In genomic region chr14:22564463-22564862, GRCh38 we compare ENCODE assay signal across 17 cellular contexts. TPM values are rescaled to one million over a fixed set of nuclear protein-coding genes. Genes with fewer than 3 reads are reported as not detected.
DNase-seq lines count a peak whose midpoint lies in the region; ATAC-seq and TF ChIP-seq lines count a peak whose summit lies in the region.
"Had no signal": no experiment of that assay in that cellular context is flagged by ENCODE, and none has a peak within 500 bp of the region (broad histone marks: within the 10 kb centered on the region; RNA-seq: fewer than 3 reads in every experiment).

No MANE protein-coding gene starts in this region.

- H3K9ac ChIP-seq in SK-N-SH (no peak overlapping the region), mesendoderm (ENCODE audit: low read length) (no peak overlapping the region)

- H3K27ac ChIP-seq in WERI-Rb-1 (peak overlapping the region; percentile 39), esophagus squamous epithelium (peak overlapping the region; percentile 70 to 83 (median 74)), SK-N-SH (ENCODE audit: low read depth in 2 of 2, low read length in 1 of 2) (no peak overlapping the region), mesendoderm (ENCODE audit: low read depth, low read length) (no peak overlapping the region)

- POLR2A ChIA-PET in SK-N-SH (lab: Yijun Ruan, JAX) = no interaction called here

- peak overlapping the region; percentile 29 for H3K4me3 Mint-ChIP-seq in activated T-cell treated with anti-CD3 and anti-CD28 coated beads, Interleukin-2, amount 50 U/mL, for 4 hours
- peak overlapping the region; percentile 56 to 77 for H3K4me3 Mint-ChIP-seq in stimulated activated naive CD8-positive, alpha-beta T cell treated with anti-CD3 and anti-CD28 coated beads, Interleukin-15, amount 100 ng/mL, for 72 hours

- TF ChIP-seq RAD21 in SK-N-SH (IDR thresholded peaks at IDR 0.05; ENCODE audit: low read length) = no peak

- H3K27me3 Mint-ChIP-seq in activated T-cell treated with anti-CD3 and anti-CD28 coated beads, Interleukin-2, amount 50 U/mL, for 4 hours (ENCODE audit: low read depth) = no peaks in the 10 kb centered on the region
- no peaks in the 10 kb centered on the region for H3K27me3 Mint-ChIP-seq in stimulated activated naive CD8-positive, alpha-beta T cell treated with anti-CD3 and anti-CD28 coated beads, Interleukin-15, amount 100 ng/mL, for 72 hours

- H3K4me2 ChIP-seq in SK-N-SH (no peak overlapping the region), mesendoderm (ENCODE audit: low read length) (no peak overlapping the region)

- TF ChIP-seq CTCF in WERI-Rb-1 (IDR thresholded peaks at IDR 0.05; ENCODE audit: low read depth, low read length) = no peak
- no peak for TF ChIP-seq CTCF in esophagus squamous epithelium (IDR thresholded peaks at IDR 0.05)
- TF ChIP-seq CTCF in SK-N-SH (IDR thresholded peaks at IDR 0.05) = no peak

- no peak overlapping the region for H2BK5ac ChIP-seq in mesendoderm (ENCODE audit: low read length)

- peaks cover 12% of the 10 kb centered on the region for H3K36me3 ChIP-seq in WERI-Rb-1
- H3K36me3 ChIP-seq in esophagus squamous epithelium = peaks cover 0 to 23% (median 0%) of the 10 kb centered on the region in 3 donors
- peaks cover 45 to 46% of the 10 kb centered on the region in 2 experiments for H3K36me3 ChIP-seq in SK-N-SH (replicated peaks in 1 of 2; ENCODE audit: control insufficient read depth in 1 of 2, insufficient read depth in 2 of 2, low read length in 1 of 2)
- H3K36me3 ChIP-seq in mesendoderm (ENCODE audit: control insufficient read depth, insufficient read depth, low read length) = peaks cover 1% of the 10 kb centered on the region

- no peak for TF ChIP-seq POLR2A in esophagus squamous epithelium (IDR thresholded peaks at IDR 0.05)

- H3K27ac Mint-ChIP-seq in stimulated activated naive CD8-positive, alpha-beta T cell treated with anti-CD3 and anti-CD28 coated beads, Interleukin-15, amount 100 ng/mL, for 72 hours = peak overlapping the region; percentile 77 to 97

- no peak overlapping the region for H2AFZ ChIP-seq in SK-N-SH (ENCODE audit: low read depth)

- H3K9me2 ChIP-seq in SK-N-SH = no peaks in the 10 kb centered on the region

- peaks cover 5% of the 10 kb centered on the region; the same call in 1 of the 2 replicates for H4K20me1 ChIP-seq in SK-N-SH (ENCODE audit: insufficient read depth)

- H3K4me1 ChIP-seq in esophagus squamous epithelium (peaks cover 42 to 100% (median 74%) of the 10 kb centered on the region in 3 donors), SK-N-SH (ENCODE audit: control insufficient read depth in 1 of 2, insufficient read depth in 2 of 2, low read depth in 1 of 2, low read length in 1 of 2) (peaks cover 0 to 4% of the 10 kb centered on the region in 2 experiments; a peak in 1 of 4 replicates), mesendoderm (ENCODE audit: control insufficient read depth, low read depth, low read length) (peaks cover 6% of the 10 kb centered on the region)

- no peak for TF ChIP-seq EP300 in SK-N-SH (IDR thresholded peaks at IDR 0.05; ENCODE audit: borderline replicate concordance in 1 of 2, low read depth in 1 of 2, low read length in 1 of 2)

- H2BK15ac ChIP-seq in mesendoderm (replicated peaks; ENCODE audit: low read depth) = no peak overlapping the region

- no peak overlapping the region for H3K56ac ChIP-seq in mesendoderm (ENCODE audit: low read length)

- H3K9me3 Mint-ChIP-seq in activated T-cell treated with anti-CD3 and anti-CD28 coated beads, Interleukin-2, amount 50 U/mL, for 4 hours = no peaks in the 10 kb centered on the region
- no peaks in the 10 kb centered on the region for H3K9me3 Mint-ChIP-seq in stimulated activated naive CD8-positive, alpha-beta T cell treated with anti-CD3 and anti-CD28 coated beads, Interleukin-15, amount 100 ng/mL, for 72 hours

- no peak overlapping the region for H4K8ac ChIP-seq in mesendoderm (ENCODE audit: low read depth, low read length)

- no peak for ATAC-seq in activated T-cell treated with anti-CD3 and anti-CD28 coated beads, Interleukin-2, amount 50 U/mL, for 4 hours
- ATAC-seq in stimulated activated naive CD8-positive, alpha-beta T cell treated with anti-CD3 and anti-CD28 coated beads, Interleukin-15, amount 100 ng/mL, for 72 hours = no peak
- ATAC-seq in HG03025 (IDR thresholded peaks at IDR 0.05; ENCODE audit: low FRiP score, unreplicated experiment) = no peak

- WGBS in esophagus squamous epithelium, 2 donors = 23 to 31% methylated on average over 1 of the region's 1 CpG
- 100% methylated on average over 1 of the region's 1 CpG for WGBS in SK-N-SH (ENCODE audit: low lambda C conversion rate)
- no CpG with 5 or more reads among the region's 1 CpG for WGBS in mesendoderm (ENCODE audit: extremely low coverage, insufficient coverage, low lambda C conversion rate)

- H2AK5ac ChIP-seq in mesendoderm (ENCODE audit: low read length) = no peak overlapping the region

- H3K27me3 ChIP-seq in WERI-Rb-1 (ENCODE audit: insufficient read depth, low read depth, severe bottlenecking) = no peaks in the 10 kb centered on the region
- H3K27me3 ChIP-seq in esophagus squamous epithelium = no peaks in the 10 kb centered on the region
- H3K27me3 ChIP-seq in SK-N-SH (ENCODE audit: insufficient read depth) = no peaks in the 10 kb centered on the region
- H3K27me3 ChIP-seq in mesendoderm (ENCODE audit: insufficient read depth, low read length, poor library complexity) = no peaks in the 10 kb centered on the region
- H3K27me3 ChIP-seq: upper lobe of left lung had no signal

- H3K79me2 ChIP-seq in SK-N-SH (ENCODE audit: insufficient read depth) (peaks cover 41% of the 10 kb centered on the region), mesendoderm (ENCODE audit: control insufficient read depth, insufficient read depth, low read length) (peaks cover 2% of the 10 kb centered on the region)

- H3K4ac ChIP-seq in mesendoderm (ENCODE audit: low read depth, low read length) = no peak overlapping the region

- H3K18ac ChIP-seq in mesendoderm (ENCODE audit: low read length) = no peak overlapping the region

- no peaks in the 10 kb centered on the region for H3F3A ChIP-seq in SK-N-SH (replicated peaks; ENCODE audit: insufficient read depth)

- H3K4me1 Mint-ChIP-seq in activated T-cell treated with anti-CD3 and anti-CD28 coated beads, Interleukin-2, amount 50 U/mL, for 4 hours (ENCODE audit: low read depth) = peaks cover 95% of the 10 kb centered on the region
- peaks cover 99% of the 10 kb centered on the region for H3K4me1 Mint-ChIP-seq in stimulated activated naive CD8-positive, alpha-beta T cell treated with anti-CD3 and anti-CD28 coated beads, Interleukin-15, amount 100 ng/mL, for 72 hours

- no peak for DNase-seq in activated T-cell treated with anti-CD3 and anti-CD28 coated beads, Interleukin-2, amount 50 U/mL, for 4 hours
- no peak for DNase-seq in activated T-cell treated with anti-CD3 and anti-CD28 coated beads, Interleukin-2, amount 50 U/mL, for 48 hours
- no peak for DNase-seq in WERI-Rb-1
- no peak for DNase-seq in esophagus squamous epithelium (lab: John Stamatoyannopoulos, UW)
- no peak for DNase-seq in stimulated activated naive CD8-positive, alpha-beta T cell treated with anti-CD3 and anti-CD28 coated beads, Interleukin-15, amount 100 ng/mL, for 72 hours
- no peak for DNase-seq in SK-N-SH
- no peak for DNase-seq in mesendoderm
- DNase-seq: ACHN; activated CD4-positive, alpha-beta T cell treated with anti-CD3 and anti-CD28 coated beads for 1 hour; aorta; midbrain; NCI-H1105; NCI-H526 treated with DMSO at 0.1 percent for 48 hours; retina; SHP77 treated with DMSO at 0.1 percent for 48 hours; upper lobe of left lung had no signal

- CTCF ChIA-PET in SK-N-SH (lab: Yijun Ruan, JAX) = interaction anchor here (1.1 to 10.4 kb wide), 9 partner anchors 8 to 189 kb away, joined by 3 to 116 read pairs (median 3); partner anchors contain the start of gene DAD1

- peaks cover 4% of the 10 kb centered on the region for H3K79me1 ChIP-seq in mesendoderm (ENCODE audit: low read length)

- intact Hi-C loops in esophagus squamous epithelium (cut with DNase I) = no loop called here

- no peak overlapping the region for H3K23ac ChIP-seq in mesendoderm (ENCODE audit: low read length)

- H4K5ac ChIP-seq in mesendoderm (ENCODE audit: low read length) = no peak overlapping the region

- H3K4me3 ChIP-seq in WERI-Rb-1 (ENCODE audit: low read depth, low read length) (no peak overlapping the region), esophagus squamous epithelium (no peak overlapping the region), SK-N-SH (ENCODE audit: low read depth in 2 of 2, low read length in 1 of 2) (no peak overlapping the region), mesendoderm (ENCODE audit: low read length) (no peak overlapping the region)
- H3K4me3 ChIP-seq: upper lobe of left lung had no signal

- peaks cover 28% of the 10 kb centered on the region for H3K36me3 Mint-ChIP-seq in activated T-cell treated with anti-CD3 and anti-CD28 coated beads, Interleukin-2, amount 50 U/mL, for 4 hours (ENCODE audit: insufficient read depth)

- H2BK120ac ChIP-seq in mesendoderm (ENCODE audit: low read depth, low read length) = no peak overlapping the region

- H3K9me3 ChIP-seq in WERI-Rb-1 (ENCODE audit: severe bottlenecking) (no peaks in the 10 kb centered on the region), esophagus squamous epithelium (no peaks in the 10 kb centered on the region), SK-N-SH (no peaks in the 10 kb centered on the region)
- H3K9me3 ChIP-seq: upper lobe of left lung had no signal

TF ChIP-seq in SK-N-SH, 30 proteins besides CTCF, POLR2A, EP300 and RAD21 (continues in another document):
- TF ChIP-seq SMC3 (IDR thresholded peaks at IDR 0.05; ENCODE audit: low read depth, low read length) = no peak
- no peak for TF ChIP-seq SIN3A (IDR thresholded peaks at IDR 0.05; ENCODE audit: borderline replicate concordance, low read depth, low read length)
- no peak for TF ChIP-seq JUND (IDR thresholded peaks at IDR 0.05)
- TF ChIP-seq POLR2AphosphoS5 (IDR thresholded peaks at IDR 0.05; ENCODE audit: low read depth, low read length) = no peak
- TF ChIP-seq MEF2A (IDR thresholded peaks at IDR 0.05; ENCODE audit: borderline replicate concordance, low read depth) = no peak
- TF ChIP-seq TAF1 (IDR thresholded peaks at IDR 0.05; ENCODE audit: borderline replicate concordance, low read depth, low read length) = no peak

RNA-seq across cellular contexts. Expression of gene DAD1, which starts 24.6 kb away (rescaled TPM):
- 100 to 1,000 TPM; 287 to 323 (median 300) TPM for total RNA-seq in activated T-cell treated with anti-CD3 and anti-CD28 coated beads, Interleukin-2, amount 50 U/mL, for 4 hours
- total RNA-seq in esophagus squamous epithelium = 100 to 1,000 TPM; 174 to 280 (median 225) TPM
- 406 and 478 TPM in 2 replicates for polyA plus RNA-seq in SK-N-SH (2012; rRNA removed)
- polyA plus RNA-seq in SK-N-SH (2012; cell fraction: cytosol; rRNA removed) = 402 and 422 TPM in 2 replicates
- 149 and 190 TPM in 2 replicates for polyA plus RNA-seq in SK-N-SH (2012; cell fraction: nucleus; rRNA removed)
- polyA plus RNA-seq in mesendoderm (2013, experiment 1 of 2) = 168 TPM
- polyA plus RNA-seq in mesendoderm (2013, experiment 2 of 2) = 167 TPM

RNA-seq across cellular contexts. Expression of gene ABHD4, which starts 33.6 kb away (rescaled TPM):
- 1 to 10 TPM; 1.9 to 3.9 (median 2.1) TPM for total RNA-seq in activated T-cell treated with anti-CD3 and anti-CD28 coated beads, Interleukin-2, amount 50 U/mL, for 4 hours
- 10 to 100 TPM; 22.9 to 45.4 (median 30.1) TPM for total RNA-seq in esophagus squamous epithelium
- polyA plus RNA-seq in SK-N-SH (2012; rRNA removed) = 15.0 and 18.8 TPM in 2 replicates
- 8.3 and 12.0 TPM in 2 replicates for polyA plus RNA-seq in SK-N-SH (2012; cell fraction: cytosol; rRNA removed)
- polyA plus RNA-seq in SK-N-SH (2012; cell fraction: nucleus; rRNA removed) = 14.3 and 16.8 TPM in 2 replicates
- 35.9 TPM for polyA plus RNA-seq in mesendoderm (2013, experiment 1 of 2)
- 31.8 TPM for polyA plus RNA-seq in mesendoderm (2013, experiment 2 of 2)

Comparison
In these comparisons a context has a peak if more than half of its experiments do, and no peak if none do; other contexts are left out.
1. H3K27ac ChIP-seq: peak in WERI-Rb-1 (single experiment) and esophagus squamous epithelium (4 of 4); none in SK-N-SH (0 of 2) and mesendoderm (single experiment).
2. RNA of gene ABHD4, which starts 33.6 kb away (total RNA-seq): 22.9 to 45.4 TPM in esophagus squamous epithelium; 1.9 to 3.9 TPM in activated T-cell treated with anti-CD3 and anti-CD28 coated beads, Interleukin-2, amount 50 U/mL, for 4 hours; every median in the first group is over 4 times any median in the second.